ENCODE assay signal across 21 cellular contexts in the genomic region with DNA sequence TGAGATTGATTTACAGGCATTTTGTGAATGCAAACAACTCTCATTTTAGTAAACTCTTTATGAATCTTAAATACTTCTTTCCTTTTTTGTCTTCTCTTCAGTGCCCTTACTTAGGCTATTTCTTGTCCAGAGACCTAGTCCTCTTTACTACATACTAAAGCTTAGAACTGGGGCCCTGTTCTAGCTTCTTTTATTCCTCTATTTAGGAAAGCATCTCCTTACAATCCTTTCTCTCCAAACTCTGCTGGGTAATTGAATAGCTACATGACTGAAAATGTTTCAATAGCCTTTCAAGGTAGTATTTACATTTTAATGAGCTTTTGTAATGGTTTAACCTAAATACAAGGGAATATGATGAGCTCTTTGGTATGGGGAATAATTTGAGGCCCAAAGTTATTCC.
"Had no signal": no experiment of that assay in that cellular context is flagged by ENCODE, and none has a peak within 500 bp of the region (broad histone marks: within the 10 kb centered on the region; RNA-seq: fewer than 3 reads in every experiment).

No MANE protein-coding gene starts in this region.

- ATAC-seq: activated CD4-positive, alpha-beta T cell treated with anti-CD3 and anti-CD28 coated beads for 36 hours; activated T-helper 17 cell treated with anti-CD3 and anti-CD28 coated beads, Interleukin-2, amount 50 U/mL, for 72 hours had no signal

- H3K4me1 Mint-ChIP-seq: activated CD4-positive, alpha-beta memory T cell treated with anti-CD3 and anti-CD28 coated beads, Interleukin-2, amount 10 ng/mL, durations not matched to agents 7 days and 5 days; activated CD4-positive, alpha-beta T cell treated with anti-CD3 and anti-CD28 coated beads for 36 hours; activated T-helper 17 cell treated with anti-CD3 and anti-CD28 coated beads, Interleukin-2, amount 50 U/mL, for 72 hours had no signal

- FAIRE-seq: astrocyte, TTC549 had no signal

- H3K4me3 Mint-ChIP-seq: activated CD4-positive, alpha-beta memory T cell treated with anti-CD3 and anti-CD28 coated beads, Interleukin-2, amount 10 ng/mL, durations not matched to agents 7 days and 5 days; activated CD4-positive, alpha-beta T cell treated with anti-CD3 and anti-CD28 coated beads for 36 hours; activated naive CD4-positive, alpha-beta T cell treated with anti-CD3 and anti-CD28 coated beads for 36 hours; activated naive CD8-positive, alpha-beta T cell; activated T-helper 17 cell treated with anti-CD3 and anti-CD28 coated beads, Interleukin-2, amount 50 U/mL, for 72 hours had no signal

- H3K36me3 Mint-ChIP-seq: activated naive CD8-positive, alpha-beta T cell had no signal

- H3K27ac Mint-ChIP-seq: activated CD4-positive, alpha-beta memory T cell treated with anti-CD3 and anti-CD28 coated beads, Interleukin-2, amount 10 ng/mL, durations not matched to agents 7 days and 5 days; activated CD4-positive, alpha-beta T cell treated with anti-CD3 and anti-CD28 coated beads for 36 hours; activated naive CD4-positive, alpha-beta T cell treated with anti-CD3 and anti-CD28 coated beads for 36 hours; activated naive CD8-positive, alpha-beta T cell; activated T-helper 17 cell treated with anti-CD3 and anti-CD28 coated beads, Interleukin-2, amount 50 U/mL, for 72 hours had no signal

- DNase-seq: activated CD4-positive, alpha-beta memory T cell treated with anti-CD3 and anti-CD28 coated beads, Interleukin-2, amount 10 ng/mL, durations not matched to agents 7 days and 5 days; activated CD4-positive, alpha-beta T cell treated with anti-CD3 and anti-CD28 coated beads for 36 hours; activated CD4-positive, alpha-beta T cell treated with anti-CD3 and anti-CD28 coated beads, Interleukin-2, amount 50 U/mL, for 1 hour; activated gamma-delta T cell; activated naive CD4-positive, alpha-beta T cell treated with anti-CD3 and anti-CD28 coated beads for 36 hours; activated T-cell treated with anti-CD3 and anti-CD28 coated beads for 4 hours; activated T-cell treated with anti-CD3 and anti-CD28 coated beads, Interleukin-2, amount 50 U/mL, for 48 hours; brain microvascular endothelial cell; cerebellar nuclear complex; MG63; MV-4-11; NCI-H1417 treated with DMSO at 0.1 percent for 48 hours; NCI-H1694; NCI-H2107; NCI-H510A treated with DMSO at 0.1 percent for 48 hours; Peyer's patch; T-helper 2 cell had no signal

- H3K27me3 Mint-ChIP-seq: activated CD4-positive, alpha-beta memory T cell treated with anti-CD3 and anti-CD28 coated beads, Interleukin-2, amount 10 ng/mL, durations not matched to agents 7 days and 5 days; activated CD4-positive, alpha-beta T cell treated with anti-CD3 and anti-CD28 coated beads for 36 hours; activated naive CD8-positive, alpha-beta T cell; activated T-helper 17 cell treated with anti-CD3 and anti-CD28 coated beads, Interleukin-2, amount 50 U/mL, for 72 hours had no signal
